ENCODE assay signal across 8 cellular contexts in the genomic region with DNA sequence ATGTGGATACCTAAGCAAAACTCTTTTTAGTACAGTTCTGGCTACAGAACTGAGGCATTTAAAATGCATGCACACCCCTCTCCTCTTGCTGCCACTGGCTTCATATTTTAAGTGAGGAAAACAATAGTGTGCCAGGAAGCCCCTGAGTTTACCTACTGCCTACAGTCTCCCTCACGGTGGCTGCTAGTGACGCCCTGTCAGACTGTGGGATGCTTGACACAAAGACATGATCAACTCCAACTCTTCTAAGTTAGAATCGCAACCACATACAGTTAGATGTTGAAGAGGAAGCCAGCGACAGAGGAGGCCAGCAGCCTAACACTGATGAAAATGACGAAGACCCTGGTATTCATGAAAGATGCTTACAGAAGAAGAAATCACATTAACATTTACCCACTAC. TPM values are rescaled to one million over a fixed set of nuclear protein-coding genes. Genes with fewer than 3 reads are reported as not detected.
DNase-seq lines count a peak whose midpoint lies in the region; ATAC-seq lines count a peak whose summit lies in the region.

No MANE protein-coding gene starts in this region.

- peak overlapping the region; percentile 82 for H3K27ac Mint-ChIP-seq in activated CD4-positive, alpha-beta T cell treated with anti-CD3 and anti-CD28 coated beads, Interleukin-2, amount 10 ng/mL, durations not matched to agents 24 days and 14 days
- peak overlapping the region; percentile 95 for H3K27ac Mint-ChIP-seq in activated T-helper 1 cell treated with anti-CD3 and anti-CD28 coated beads, Interleukin-12 subunit alpha, Interleukin-12 subunit beta, Interleukin-2, Interleukin-4 antibody, amounts not matched to agents 30 ng/mL and 10 ng/mL and 1 ng/mL, durations not matched to agents 14 hours and 24 hours and 36 hours

- DNase-seq in activated CD4-positive, alpha-beta T cell treated with anti-CD3 and anti-CD28 coated beads, Interleukin-2, amount 10 ng/mL, durations not matched to agents 24 days and 14 days, result peak; percentile 66
- no peak for DNase-seq in activated CD4-positive, alpha-beta T cell treated with anti-CD3 and anti-CD28 coated beads for 48 hours
- no peak for DNase-seq in activated T-helper 1 cell treated with anti-CD3 and anti-CD28 coated beads, Interleukin-12 subunit alpha, Interleukin-12 subunit beta, Interleukin-2, Interleukin-4 antibody, amounts not matched to agents 30 ng/mL and 10 ng/mL and 1 ng/mL, durations not matched to agents 14 hours and 24 hours and 36 hours (ENCODE audit: low spot score)
- no peak for DNase-seq in stimulated activated CD4-positive, alpha-beta T cell treated with anti-CD3 and anti-CD28 coated beads, Interleukin-1b, Interleukin-23, amount 100 ng/mL, for 48 hours
- no peak for DNase-seq in substantia nigra (lab: John Stamatoyannopoulos, UW)

- intact Hi-C loops in activated CD4-positive, alpha-beta T cell treated with anti-CD3 and anti-CD28 coated beads, Interleukin-2, amount 10 ng/mL, durations not matched to agents 24 days and 14 days (cut with micrococcal nuclease), result loop anchor here (5.0 kb wide), 2 partner anchors 79 to 971 kb away; a partner anchor contains a TSS
- intact Hi-C loops in activated T-helper 1 cell treated with anti-CD3 and anti-CD28 coated beads, Interleukin-12 subunit alpha, Interleukin-12 subunit beta, Interleukin-2, Interleukin-4 antibody, amounts not matched to agents 30 ng/mL and 10 ng/mL and 1 ng/mL, durations not matched to agents 14 hours and 24 hours and 36 hours (cut with micrococcal nuclease), result loop anchor here (5.0 to 10.0 kb wide), 3 partner anchors 519 to 971 kb away; a partner anchor contains a TSS

- no peaks in the 10 kb centered on the region for H3K9me3 Mint-ChIP-seq in activated CD4-positive, alpha-beta T cell treated with anti-CD3 and anti-CD28 coated beads, Interleukin-2, amount 10 ng/mL, durations not matched to agents 24 days and 14 days
- no peaks in the 10 kb centered on the region for H3K9me3 Mint-ChIP-seq in activated T-helper 1 cell treated with anti-CD3 and anti-CD28 coated beads, Interleukin-12 subunit alpha, Interleukin-12 subunit beta, Interleukin-2, Interleukin-4 antibody, amounts not matched to agents 30 ng/mL and 10 ng/mL and 1 ng/mL, durations not matched to agents 14 hours and 24 hours and 36 hours

- H3K4me3 ChIP-seq in iPS-20b (ENCODE audit: low read length) (peak overlapping the region; percentile 98), subcutaneous abdominal adipose tissue (ENCODE audit: low read depth in 1 of 5, low read length in 5 of 5) (peak overlapping the region; percentile 76 to 92 (median 84))

- H3K4me1 ChIP-seq in iPS-20b (ENCODE audit: insufficient read depth, low read length), result peaks cover 6% of the 10 kb centered on the region; the same call in 1 of the 2 replicates
- H3K4me1 ChIP-seq in subcutaneous abdominal adipose tissue (ENCODE audit: control insufficient read depth in 5 of 5, insufficient read depth in 5 of 5, low read length in 5 of 5), result peaks cover 6 to 32% (median 28%) of the 10 kb centered on the region in 5 donors

- H3K36me3 ChIP-seq in iPS-20b (ENCODE audit: insufficient read depth, low read depth, low read length), result peaks cover 35% of the 10 kb centered on the region
- peaks cover 0 to 27% (median 15%) of the 10 kb centered on the region in 5 donors for H3K36me3 ChIP-seq in subcutaneous abdominal adipose tissue (ENCODE audit: control insufficient read depth in 5 of 5, insufficient read depth in 5 of 5, low read length in 5 of 5)

- peaks cover 27% of the 10 kb centered on the region for H3K36me3 Mint-ChIP-seq in activated CD4-positive, alpha-beta T cell treated with anti-CD3 and anti-CD28 coated beads, Interleukin-2, amount 10 ng/mL, durations not matched to agents 24 days and 14 days (ENCODE audit: low read depth)
- H3K36me3 Mint-ChIP-seq in activated T-helper 1 cell treated with anti-CD3 and anti-CD28 coated beads, Interleukin-12 subunit alpha, Interleukin-12 subunit beta, Interleukin-2, Interleukin-4 antibody, amounts not matched to agents 30 ng/mL and 10 ng/mL and 1 ng/mL, durations not matched to agents 14 hours and 24 hours and 36 hours (ENCODE audit: low read depth), result peaks cover 20% of the 10 kb centered on the region

- H3K9ac ChIP-seq in iPS-20b (ENCODE audit: low read depth, low read length), result peak overlapping the region; percentile 96
- peak overlapping the region in 3 of 5 donors; percentile 39 to 96 (median 92) for H3K9ac ChIP-seq in subcutaneous abdominal adipose tissue (ENCODE audit: low read length in 5 of 5)

- H3K27me3 Mint-ChIP-seq in activated CD4-positive, alpha-beta T cell treated with anti-CD3 and anti-CD28 coated beads, Interleukin-2, amount 10 ng/mL, durations not matched to agents 24 days and 14 days, result peaks cover 2% of the 10 kb centered on the region
- no peaks in the 10 kb centered on the region for H3K27me3 Mint-ChIP-seq in activated T-helper 1 cell treated with anti-CD3 and anti-CD28 coated beads, Interleukin-12 subunit alpha, Interleukin-12 subunit beta, Interleukin-2, Interleukin-4 antibody, amounts not matched to agents 30 ng/mL and 10 ng/mL and 1 ng/mL, durations not matched to agents 14 hours and 24 hours and 36 hours (ENCODE audit: insufficient read depth)

- H3K27ac ChIP-seq in iPS-20b (ENCODE audit: low read length) (no peak overlapping the region), subcutaneous abdominal adipose tissue (ENCODE audit: low read depth, low read length) (peak overlapping the region; percentile 90), substantia nigra (ENCODE audit: low read depth, low read length, poor library complexity, severe bottlenecking) (no peak overlapping the region)

- no peak for ATAC-seq in HG03045 (IDR thresholded peaks at IDR 0.05; ENCODE audit: unreplicated experiment)

- H3K27me3 ChIP-seq in iPS-20b (ENCODE audit: insufficient read depth, low read length) (no peaks in the 10 kb centered on the region), subcutaneous abdominal adipose tissue (ENCODE audit: control insufficient read depth in 5 of 5, insufficient read depth in 4 of 5, low read length in 5 of 5) (no peaks in the 10 kb centered on the region)

- peak overlapping the region; percentile 94 for H3K4me3 Mint-ChIP-seq in activated CD4-positive, alpha-beta T cell treated with anti-CD3 and anti-CD28 coated beads, Interleukin-2, amount 10 ng/mL, durations not matched to agents 24 days and 14 days
- peak overlapping the region; percentile 96 for H3K4me3 Mint-ChIP-seq in activated T-helper 1 cell treated with anti-CD3 and anti-CD28 coated beads, Interleukin-12 subunit alpha, Interleukin-12 subunit beta, Interleukin-2, Interleukin-4 antibody, amounts not matched to agents 30 ng/mL and 10 ng/mL and 1 ng/mL, durations not matched to agents 14 hours and 24 hours and 36 hours

- no peaks in the 10 kb centered on the region for H3K9me3 ChIP-seq in iPS-20b (ENCODE audit: insufficient read depth, low read depth, low read length)
- H3K9me3 ChIP-seq in subcutaneous abdominal adipose tissue (ENCODE audit: control insufficient read depth in 5 of 5, low read length in 5 of 5), result no peaks in the 10 kb centered on the region

- peaks cover 20% of the 10 kb centered on the region for H3K4me1 Mint-ChIP-seq in activated CD4-positive, alpha-beta T cell treated with anti-CD3 and anti-CD28 coated beads, Interleukin-2, amount 10 ng/mL, durations not matched to agents 24 days and 14 days
- peaks cover 23% of the 10 kb centered on the region for H3K4me1 Mint-ChIP-seq in activated T-helper 1 cell treated with anti-CD3 and anti-CD28 coated beads, Interleukin-12 subunit alpha, Interleukin-12 subunit beta, Interleukin-2, Interleukin-4 antibody, amounts not matched to agents 30 ng/mL and 10 ng/mL and 1 ng/mL, durations not matched to agents 14 hours and 24 hours and 36 hours (ENCODE audit: low read depth)

RNA-seq across cellular contexts. Expression of a gene that starts 1.3 kb away (rescaled TPM):
- 79.2 and 81.2 TPM in 2 replicates for total RNA-seq in activated CD4-positive, alpha-beta T cell treated with anti-CD3 and anti-CD28 coated beads, Interleukin-2, amount 10 ng/mL, durations not matched to agents 24 days and 14 days
- 87.3 and 88.5 TPM in 2 replicates for total RNA-seq in activated T-helper 1 cell treated with anti-CD3 and anti-CD28 coated beads, Interleukin-12 subunit alpha, Interleukin-12 subunit beta, Interleukin-2, Interleukin-4 antibody, amounts not matched to agents 30 ng/mL and 10 ng/mL and 1 ng/mL, durations not matched to agents 14 hours and 24 hours and 36 hours

RNA-seq across cellular contexts. Expression of a gene that starts 41.9 kb away (rescaled TPM):
- 19.6 and 20.6 TPM in 2 replicates for total RNA-seq in activated CD4-positive, alpha-beta T cell treated with anti-CD3 and anti-CD28 coated beads, Interleukin-2, amount 10 ng/mL, durations not matched to agents 24 days and 14 days
- 19.7 and 20.0 TPM in 2 replicates for total RNA-seq in activated T-helper 1 cell treated with anti-CD3 and anti-CD28 coated beads, Interleukin-12 subunit alpha, Interleukin-12 subunit beta, Interleukin-2, Interleukin-4 antibody, amounts not matched to agents 30 ng/mL and 10 ng/mL and 1 ng/mL, durations not matched to agents 14 hours and 24 hours and 36 hours
